26 cellular contexts compared by ENCODE assay signal in the genomic region with DNA sequence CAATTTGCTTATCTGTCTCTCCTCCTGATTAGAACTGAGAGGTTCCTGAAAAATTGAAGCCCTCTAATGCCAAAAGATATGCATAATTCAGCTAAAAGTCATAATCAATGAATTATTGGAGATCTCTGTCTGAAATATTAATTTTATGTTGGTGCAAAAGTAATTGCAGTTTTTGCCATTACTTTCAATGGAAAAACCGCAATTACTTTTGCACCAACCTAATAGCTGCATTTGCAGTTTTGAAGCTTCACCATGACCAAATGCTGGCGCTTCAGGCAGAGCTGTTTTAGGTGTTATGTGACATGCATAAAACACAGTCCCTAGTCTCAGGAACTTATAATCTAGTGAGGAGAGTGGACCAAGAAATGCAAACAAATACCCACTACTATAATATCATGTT. TPM values are rescaled to one million over a fixed set of nuclear protein-coding genes. Genes with fewer than 3 reads are reported as not detected.
"Had no signal": no experiment of that assay in that cellular context is flagged by ENCODE, and none has a peak within 500 bp of the region (broad histone marks: within the 10 kb centered on the region; RNA-seq: fewer than 3 reads in every experiment).

No MANE protein-coding gene starts in this region.

- ATAC-seq: gastrocnemius medialis, left ventricle myocardium superior, WTC11 had no signal

- H3K27ac Mint-ChIP-seq: activated CD4-positive, alpha-beta T cell treated with anti-CD3 and anti-CD28 coated beads for 36 hours; activated naive CD4-positive, alpha-beta T cell treated with anti-CD3 and anti-CD28 coated beads, Interleukin-2, amount 50 U/mL, for 24 hours; WTC11 had no signal

- DNase-seq: activated CD4-positive, alpha-beta T cell treated with anti-CD3 and anti-CD28 coated beads for 36 hours; activated CD4-positive, alpha-beta T cell treated with anti-CD3 and anti-CD28 coated beads, Interleukin-2, amount 50 U/mL, for 48 hours; activated gamma-delta T cell treated with Interleukin-2 at 50 U/mL for 16 hours; activated T-cell treated with anti-CD3 and anti-CD28 coated beads, Interleukin-2, amount 50 U/mL, for 1 hour; amniotic stem cell; colonic mucosa; dorsolateral prefrontal cortex; esophagus squamous epithelium; gastrocnemius medialis; hippocampal formation; left ventricle myocardium superior; mammary epithelial cell; midbrain; ovary; stimulated activated CD4-positive, alpha-beta T cell treated with anti-CD3 and anti-CD28 coated beads, Interleukin-4, amount 100 ng/mL, for 24 hours; stimulated activated naive CD4-positive, alpha-beta T cell treated with Interleukin-2 at 50 U/mL for 16 hours; T-helper 1 cell; T-helper 9 cell; tibial artery had no signal

- H3K36me3 ChIP-seq: colonic mucosa, esophagus squamous epithelium, gastrocnemius medialis, neutrophil, ovary, prostate gland, right atrium auricular region, tibial artery had no signal

- H3K27me3 ChIP-seq: colonic mucosa, dorsolateral prefrontal cortex, esophagus squamous epithelium, gastrocnemius medialis, neutrophil, ovary, right atrium auricular region, tibial artery had no signal

- H3K27me3 Mint-ChIP-seq: activated naive CD4-positive, alpha-beta T cell treated with anti-CD3 and anti-CD28 coated beads, Interleukin-2, amount 50 U/mL, for 24 hours had no signal

- H3K36me3 Mint-ChIP-seq: activated naive CD4-positive, alpha-beta T cell treated with anti-CD3 and anti-CD28 coated beads, Interleukin-2, amount 50 U/mL, for 24 hours had no signal

- H3K27ac ChIP-seq: colonic mucosa, dorsolateral prefrontal cortex, esophagus squamous epithelium, gastrocnemius medialis, neutrophil, ovary, prostate gland, right atrium auricular region, tibial artery had no signal

- H3K4me1 ChIP-seq: colonic mucosa, esophagus squamous epithelium, gastrocnemius medialis, prostate gland, right atrium auricular region, tibial artery had no signal

- H3K9me3 Mint-ChIP-seq: activated naive CD4-positive, alpha-beta T cell treated with anti-CD3 and anti-CD28 coated beads, Interleukin-2, amount 50 U/mL, for 24 hours had no signal

- H3K4me3 ChIP-seq: colonic mucosa, dorsolateral prefrontal cortex, esophagus squamous epithelium, gastrocnemius medialis, ovary, prostate gland, right atrium auricular region, tibial artery had no signal

- H3K4me1 Mint-ChIP-seq: nephron had no signal

- H3K4me3 Mint-ChIP-seq: activated CD4-positive, alpha-beta T cell treated with anti-CD3 and anti-CD28 coated beads for 36 hours; activated naive CD4-positive, alpha-beta T cell treated with anti-CD3 and anti-CD28 coated beads, Interleukin-2, amount 50 U/mL, for 24 hours; nephron; WTC11 had no signal

- H3K9me3 ChIP-seq: colonic mucosa, esophagus squamous epithelium, gastrocnemius medialis, neutrophil, ovary, prostate gland had no signal

RNA-seq across cellular contexts. Expression of a gene that starts 29.7 kb away (rescaled TPM):
- total RNA-seq: bronchial epithelial cell, gastrocnemius medialis, mammary epithelial cell, prostate gland, right atrium auricular region, WTC11 had no signal
- polyA plus RNA-seq: mammary epithelial cell had no signal
